In the genomic region with DNA sequence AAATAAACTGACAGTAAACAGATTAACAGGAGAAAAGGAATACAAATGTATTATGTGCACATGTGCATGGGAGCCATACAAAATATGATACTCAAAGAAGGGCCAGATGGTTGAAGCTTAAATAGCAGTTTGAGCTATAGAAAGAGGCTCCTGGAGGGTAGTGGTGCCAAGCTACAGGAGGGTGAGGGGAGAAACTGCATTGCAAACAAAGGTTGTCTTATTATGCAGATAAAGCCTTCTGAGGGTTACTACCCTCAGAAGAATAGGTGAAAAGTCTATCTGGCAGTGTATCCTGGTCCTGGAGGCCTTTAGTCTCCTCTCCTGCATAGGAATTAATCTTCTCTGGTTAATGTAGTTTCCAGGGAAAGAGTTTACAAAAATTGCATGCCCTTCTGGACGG, we compare ENCODE assay signal across 20 cellular contexts.
"Had no signal": no experiment of that assay in that cellular context is flagged by ENCODE, and none has a peak within 500 bp of the region (broad histone marks: within the 10 kb centered on the region; RNA-seq: fewer than 3 reads in every experiment).

No MANE protein-coding gene starts in this region.

- H3K27ac ChIP-seq: ascending aorta, dorsolateral prefrontal cortex, esophagus muscularis mucosa, neutrophil, ovary, prostate gland, thoracic aorta, upper lobe of left lung had no signal

- H3K27me3 ChIP-seq: ascending aorta, esophagus muscularis mucosa, neutrophil, ovary, upper lobe of left lung had no signal

- H3K27me3 Mint-ChIP-seq: activated T-helper 17 cell treated with anti-CD3 and anti-CD28 coated beads, Interleukin-2, amount 50 U/mL, for 72 hours; central memory CD8-positive, alpha-beta T cell; effector memory CD8-positive, alpha-beta T cell had no signal

- H3K4me3 Mint-ChIP-seq: activated T-helper 17 cell treated with anti-CD3 and anti-CD28 coated beads, Interleukin-2, amount 50 U/mL, for 72 hours; central memory CD8-positive, alpha-beta T cell; effector memory CD8-positive, alpha-beta T cell; natural killer cell had no signal

- ATAC-seq: activated naive CD4-positive, alpha-beta T cell treated with anti-CD3 and anti-CD28 coated beads, Interleukin-2, amount 50 U/mL, for 72 hours; activated T-helper 17 cell treated with anti-CD3 and anti-CD28 coated beads, Interleukin-2, amount 50 U/mL, for 72 hours; effector memory CD8-positive, alpha-beta T cell; left ventricle myocardium superior; natural killer cell had no signal

- H3K36me3 Mint-ChIP-seq: activated naive CD4-positive, alpha-beta T cell treated with anti-CD3 and anti-CD28 coated beads, Interleukin-2, amount 50 U/mL, for 72 hours; natural killer cell had no signal

- H3K4me3 ChIP-seq: ascending aorta, dorsolateral prefrontal cortex, esophagus muscularis mucosa, ovary, prostate gland, thoracic aorta, upper lobe of left lung had no signal

- H3K27ac Mint-ChIP-seq: activated naive CD4-positive, alpha-beta T cell treated with anti-CD3 and anti-CD28 coated beads, Interleukin-2, amount 50 U/mL, for 72 hours; activated T-helper 17 cell treated with anti-CD3 and anti-CD28 coated beads, Interleukin-2, amount 50 U/mL, for 72 hours; effector memory CD8-positive, alpha-beta T cell; natural killer cell had no signal

- H3K36me3 ChIP-seq: ascending aorta, esophagus muscularis mucosa, neutrophil, ovary, prostate gland, thoracic aorta, upper lobe of left lung had no signal

- H3K9me3 ChIP-seq: ascending aorta, esophagus muscularis mucosa, neutrophil, ovary, prostate gland, thoracic aorta, upper lobe of left lung had no signal

- H3K4me1 Mint-ChIP-seq: activated T-helper 17 cell treated with anti-CD3 and anti-CD28 coated beads, Interleukin-2, amount 50 U/mL, for 72 hours; central memory CD8-positive, alpha-beta T cell; natural killer cell had no signal

- DNase-seq: activated T-cell treated with anti-CD3 and anti-CD28 coated beads, Interleukin-2, amount 50 U/mL, for 1 hour; dorsolateral prefrontal cortex; effector memory CD8-positive, alpha-beta T cell; hippocampal formation; left ventricle myocardium superior; mammary epithelial cell; midbrain; natural killer cell; ovary; stimulated activated CD4-positive, alpha-beta T cell treated with anti-CD3 and anti-CD28 coated beads, Interleukin-4, amount 100 ng/mL, for 1 hour; stimulated activated naive CD4-positive, alpha-beta T cell treated with Interleukin-2 at 50 U/mL for 16 hours; upper lobe of left lung had no signal

- H3K4me1 ChIP-seq: prostate gland, upper lobe of left lung had no signal
